ENCODE assay signal across 17 cellular contexts in genomic region chr10:111081595-111081994, GRCh38. TPM values are rescaled to one million over a fixed set of nuclear protein-coding genes. Genes with fewer than 3 reads are reported as not detected.
"Had no signal": no experiment of that assay in that cellular context is flagged by ENCODE, and none has a peak within 500 bp of the region (broad histone marks: within the 10 kb centered on the region; RNA-seq: fewer than 3 reads in every experiment).

No MANE protein-coding gene starts in this region.

- H3K9me3 Mint-ChIP-seq: effector memory CD8-positive, alpha-beta T cell; stimulated activated naive CD8-positive, alpha-beta T cell treated with anti-CD3 and anti-CD28 coated beads, Interleukin-15, Interleukin-2, amounts not matched to agents 100 ng/mL and 50 ng/mL, for 24 hours had no signal

- ATAC-seq: effector memory CD8-positive, alpha-beta T cell; foreskin keratinocyte; left colon; naive thymus-derived CD8-positive, alpha-beta T cell; stimulated activated memory B cell treated with anti-CD40 and anti-IgM and Interleukin-4, amounts not matched to agents 10 μg/mL and 1 μg/mL and 100 μg/mL, for 72 hours; upper lobe of right lung had no signal

- H3K27ac Mint-ChIP-seq: dendritic cell treated with granulocyte-macrophage colony-stimulating factor and Interleukin-4, amounts not matched to agents 40 ng/mL and 50 ng/mL, for 4 days; effector memory CD8-positive, alpha-beta T cell; stimulated activated memory B cell treated with anti-CD40 and anti-IgM and Interleukin-4, amounts not matched to agents 10 μg/mL and 1 μg/mL and 100 μg/mL, for 72 hours; stimulated activated naive CD8-positive, alpha-beta T cell treated with anti-CD3 and anti-CD28 coated beads, Interleukin-15, Interleukin-2, amounts not matched to agents 100 ng/mL and 50 ng/mL, for 24 hours had no signal

- H3K27ac ChIP-seq: foreskin keratinocyte, hepatocyte, neutrophil, tibial artery, upper lobe of right lung had no signal

- H3K36me3 ChIP-seq: neutrophil, tibial artery, upper lobe of right lung had no signal

- H3K4me1 ChIP-seq: foreskin keratinocyte had no signal

- H3K4me3 Mint-ChIP-seq: dendritic cell treated with granulocyte-macrophage colony-stimulating factor and Interleukin-4, amounts not matched to agents 40 ng/mL and 50 ng/mL, for 4 days; effector memory CD8-positive, alpha-beta T cell; naive thymus-derived CD8-positive, alpha-beta T cell; stimulated activated memory B cell treated with anti-CD40 and anti-IgM and Interleukin-4, amounts not matched to agents 10 μg/mL and 1 μg/mL and 100 μg/mL, for 72 hours; stimulated activated naive CD8-positive, alpha-beta T cell treated with anti-CD3 and anti-CD28 coated beads, Interleukin-15, Interleukin-2, amounts not matched to agents 100 ng/mL and 50 ng/mL, for 24 hours had no signal

- H3K36me3 Mint-ChIP-seq: stimulated activated memory B cell treated with anti-CD40 and anti-IgM and Interleukin-4, amounts not matched to agents 10 μg/mL and 1 μg/mL and 100 μg/mL, for 72 hours had no signal

- DNase-seq: central memory CD4-positive, alpha-beta T cell; effector memory CD8-positive, alpha-beta T cell; foreskin keratinocyte; left colon; mesendoderm; naive thymus-derived CD8-positive, alpha-beta T cell; posterior cingulate gyrus; stimulated activated CD4-positive, alpha-beta T cell treated with anti-CD3 and anti-CD28 coated beads, Interleukin-4, amount 100 ng/mL, for 1 hour; tibial artery; upper lobe of right lung had no signal

- H3K79me2 ChIP-seq: hepatocyte had no signal

- H3K4me3 ChIP-seq: hepatocyte, smooth muscle cell, tibial artery, upper lobe of right lung had no signal

- H3K4me2 ChIP-seq: hepatocyte, smooth muscle cell had no signal

- H2AFZ ChIP-seq: hepatocyte had no signal

RNA-seq across cellular contexts. Expression of gene ADRA2A, which starts 4.8 kb away (rescaled TPM):
- total RNA-seq: foreskin keratinocyte; kidney epithelial cell; naive thymus-derived CD8-positive, alpha-beta T cell had no signal
- polyA plus RNA-seq: foreskin keratinocyte; naive thymus-derived CD8-positive, alpha-beta T cell had no signal
